1 cellular context compared by ENCODE assay signal in genomic region chr9:20760246-20760901, GRCh38.
TF ChIP-seq lines count a peak whose summit lies in the region.

No MANE protein-coding gene starts in this region.

TF ChIP-seq in GM23338, 12 proteins besides CTCF, POLR2A, EP300 and RAD21 (continued from another document):
- TF ChIP-seq, protein P1, sequence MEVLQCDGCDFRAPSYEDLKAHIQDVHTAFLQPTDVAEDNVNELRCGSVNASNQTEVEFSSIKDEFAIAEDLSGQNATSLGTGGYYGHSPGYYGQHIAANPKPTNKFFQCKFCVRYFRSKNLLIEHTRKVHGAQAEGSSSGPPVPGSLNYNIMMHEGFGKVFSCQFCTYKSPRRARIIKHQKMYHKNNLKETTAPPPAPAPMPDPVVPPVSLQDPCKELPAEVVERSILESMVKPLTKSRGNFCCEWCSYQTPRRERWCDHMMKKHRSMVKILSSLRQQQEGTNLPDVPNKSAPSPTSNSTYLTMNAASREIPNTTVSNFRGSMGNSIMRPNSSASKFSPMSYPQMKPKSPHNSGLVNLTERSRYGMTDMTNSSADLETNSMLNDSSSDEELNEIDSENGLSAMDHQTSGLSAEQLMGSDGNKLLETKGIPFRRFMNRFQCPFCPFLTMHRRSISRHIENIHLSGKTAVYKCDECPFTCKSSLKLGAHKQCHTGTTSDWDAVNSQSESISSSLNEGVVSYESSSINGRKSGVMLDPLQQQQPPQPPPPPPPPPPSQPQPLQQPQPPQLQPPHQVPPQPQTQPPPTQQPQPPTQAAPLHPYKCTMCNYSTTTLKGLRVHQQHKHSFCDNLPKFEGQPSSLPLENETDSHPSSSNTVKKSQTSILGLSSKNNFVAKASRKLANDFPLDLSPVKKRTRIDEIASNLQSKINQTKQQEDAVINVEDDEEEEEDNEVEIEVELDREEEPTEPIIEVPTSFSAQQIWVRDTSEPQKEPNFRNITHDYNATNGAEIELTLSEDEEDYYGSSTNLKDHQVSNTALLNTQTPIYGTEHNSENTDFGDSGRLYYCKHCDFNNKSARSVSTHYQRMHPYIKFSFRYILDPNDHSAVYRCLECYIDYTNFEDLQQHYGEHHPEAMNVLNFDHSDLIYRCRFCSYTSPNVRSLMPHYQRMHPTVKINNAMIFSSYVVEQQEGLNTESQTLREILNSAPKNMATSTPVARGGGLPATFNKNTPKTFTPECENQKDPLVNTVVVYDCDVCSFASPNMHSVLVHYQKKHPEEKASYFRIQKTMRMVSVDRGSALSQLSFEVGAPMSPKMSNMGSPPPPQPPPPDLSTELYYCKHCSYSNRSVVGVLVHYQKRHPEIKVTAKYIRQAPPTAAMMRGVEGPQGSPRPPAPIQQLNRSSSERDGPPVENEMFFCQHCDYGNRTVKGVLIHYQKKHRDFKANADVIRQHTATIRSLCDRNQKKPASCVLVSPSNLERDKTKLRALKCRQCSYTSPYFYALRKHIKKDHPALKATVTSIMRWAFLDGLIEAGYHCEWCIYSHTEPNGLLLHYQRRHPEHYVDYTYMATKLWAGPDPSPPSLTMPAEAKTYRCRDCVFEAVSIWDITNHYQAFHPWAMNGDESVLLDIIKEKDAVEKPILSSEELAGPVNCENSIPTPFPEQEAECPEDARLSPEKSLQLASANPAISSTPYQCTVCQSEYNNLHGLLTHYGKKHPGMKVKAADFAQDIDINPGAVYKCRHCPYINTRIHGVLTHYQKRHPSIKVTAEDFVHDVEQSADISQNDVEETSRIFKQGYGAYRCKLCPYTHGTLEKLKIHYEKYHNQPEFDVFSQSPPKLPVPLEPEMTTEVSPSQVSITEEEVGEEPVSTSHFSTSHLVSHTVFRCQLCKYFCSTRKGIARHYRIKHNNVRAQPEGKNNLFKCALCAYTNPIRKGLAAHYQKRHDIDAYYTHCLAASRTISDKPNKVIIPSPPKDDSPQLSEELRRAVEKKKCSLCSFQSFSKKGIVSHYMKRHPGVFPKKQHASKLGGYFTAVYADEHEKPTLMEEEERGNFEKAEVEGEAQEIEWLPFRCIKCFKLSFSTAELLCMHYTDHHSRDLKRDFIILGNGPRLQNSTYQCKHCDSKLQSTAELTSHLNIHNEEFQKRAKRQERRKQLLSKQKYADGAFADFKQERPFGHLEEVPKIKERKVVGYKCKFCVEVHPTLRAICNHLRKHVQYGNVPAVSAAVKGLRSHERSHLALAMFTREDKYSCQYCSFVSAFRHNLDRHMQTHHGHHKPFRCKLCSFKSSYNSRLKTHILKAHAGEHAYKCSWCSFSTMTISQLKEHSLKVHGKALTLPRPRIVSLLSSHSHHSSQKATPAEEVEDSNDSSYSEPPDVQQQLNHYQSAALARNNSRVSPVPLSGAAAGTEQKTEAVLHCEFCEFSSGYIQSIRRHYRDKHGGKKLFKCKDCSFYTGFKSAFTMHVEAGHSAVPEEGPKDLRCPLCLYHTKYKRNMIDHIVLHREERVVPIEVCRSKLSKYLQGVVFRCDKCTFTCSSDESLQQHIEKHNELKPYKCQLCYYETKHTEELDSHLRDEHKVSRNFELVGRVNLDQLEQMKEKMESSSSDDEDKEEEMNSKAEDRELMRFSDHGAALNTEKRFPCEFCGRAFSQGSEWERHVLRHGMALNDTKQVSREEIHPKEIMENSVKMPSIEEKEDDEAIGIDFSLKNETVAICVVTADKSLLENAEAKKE (CRISPR knock-in tag; IDR thresholded peaks at IDR 0.05): no peak
- TF ChIP-seq STAT1 (IDR thresholded peaks at IDR 0.05; ENCODE audit: unreplicated experiment) (no peak), CREB1 (CRISPR knock-in tag; IDR thresholded peaks at IDR 0.05; ENCODE audit: low read depth) (no peak), NANOG (IDR thresholded peaks at IDR 0.05; ENCODE audit: borderline replicate concordance) (no peak), ZNF114 (CRISPR knock-in tag; IDR thresholded peaks at IDR 0.05) (no peak)
- TF ChIP-seq, protein P2, sequence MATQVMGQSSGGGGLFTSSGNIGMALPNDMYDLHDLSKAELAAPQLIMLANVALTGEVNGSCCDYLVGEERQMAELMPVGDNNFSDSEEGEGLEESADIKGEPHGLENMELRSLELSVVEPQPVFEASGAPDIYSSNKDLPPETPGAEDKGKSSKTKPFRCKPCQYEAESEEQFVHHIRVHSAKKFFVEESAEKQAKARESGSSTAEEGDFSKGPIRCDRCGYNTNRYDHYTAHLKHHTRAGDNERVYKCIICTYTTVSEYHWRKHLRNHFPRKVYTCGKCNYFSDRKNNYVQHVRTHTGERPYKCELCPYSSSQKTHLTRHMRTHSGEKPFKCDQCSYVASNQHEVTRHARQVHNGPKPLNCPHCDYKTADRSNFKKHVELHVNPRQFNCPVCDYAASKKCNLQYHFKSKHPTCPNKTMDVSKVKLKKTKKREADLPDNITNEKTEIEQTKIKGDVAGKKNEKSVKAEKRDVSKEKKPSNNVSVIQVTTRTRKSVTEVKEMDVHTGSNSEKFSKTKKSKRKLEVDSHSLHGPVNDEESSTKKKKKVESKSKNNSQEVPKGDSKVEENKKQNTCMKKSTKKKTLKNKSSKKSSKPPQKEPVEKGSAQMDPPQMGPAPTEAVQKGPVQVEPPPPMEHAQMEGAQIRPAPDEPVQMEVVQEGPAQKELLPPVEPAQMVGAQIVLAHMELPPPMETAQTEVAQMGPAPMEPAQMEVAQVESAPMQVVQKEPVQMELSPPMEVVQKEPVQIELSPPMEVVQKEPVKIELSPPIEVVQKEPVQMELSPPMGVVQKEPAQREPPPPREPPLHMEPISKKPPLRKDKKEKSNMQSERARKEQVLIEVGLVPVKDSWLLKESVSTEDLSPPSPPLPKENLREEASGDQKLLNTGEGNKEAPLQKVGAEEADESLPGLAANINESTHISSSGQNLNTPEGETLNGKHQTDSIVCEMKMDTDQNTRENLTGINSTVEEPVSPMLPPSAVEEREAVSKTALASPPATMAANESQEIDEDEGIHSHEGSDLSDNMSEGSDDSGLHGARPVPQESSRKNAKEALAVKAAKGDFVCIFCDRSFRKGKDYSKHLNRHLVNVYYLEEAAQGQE (IDR thresholded peaks at IDR 0.05; ENCODE audit: unreplicated experiment): no peak
TF ChIP-seq in GM23338: peak in this region for 0.
